ENCODE assay signal across 28 cellular contexts in the genomic region with DNA sequence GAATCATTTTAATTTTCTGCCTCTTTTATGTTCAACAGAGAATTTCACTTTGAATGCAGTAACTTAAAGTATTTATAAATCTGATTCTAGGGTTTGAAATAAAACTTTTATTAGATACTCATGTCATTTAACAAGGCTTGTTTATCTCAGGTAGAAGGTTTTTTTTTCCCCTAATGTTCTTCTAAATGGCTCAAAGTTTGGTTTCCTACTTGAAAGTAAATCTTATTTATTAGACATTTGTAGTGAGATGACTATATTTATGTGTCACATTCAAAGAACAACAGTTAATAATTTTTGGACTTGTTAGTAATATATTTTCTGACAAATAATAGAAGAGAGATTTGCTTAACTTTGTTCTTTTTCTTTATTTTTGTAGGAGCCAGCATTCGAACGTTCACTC.
"Had no signal": no experiment of that assay in that cellular context is flagged by ENCODE, and none has a peak within 500 bp of the region (broad histone marks: within the 10 kb centered on the region; RNA-seq: fewer than 3 reads in every experiment).

No MANE protein-coding gene starts in this region.

- H3K4me3 Mint-ChIP-seq: dendritic cell treated with granulocyte-macrophage colony-stimulating factor and Interleukin-4, amounts not matched to agents 40 ng/mL and 50 ng/mL, for 4 days; effector memory CD8-positive, alpha-beta T cell; endodermal cell; immature natural killer cell; mesothelial cell of epicardium; naive B cell; naive thymus-derived CD8-positive, alpha-beta T cell had no signal

- H3K27ac ChIP-seq: colonic mucosa, epithelial cell of prostate, esophagus squamous epithelium, gastrocnemius medialis, heart left ventricle, hepatocyte, left lung, lower lobe of right lung had no signal

- H3K36me3 ChIP-seq: colonic mucosa, left lung, lower lobe of right lung had no signal

- H3K27ac Mint-ChIP-seq: dendritic cell treated with granulocyte-macrophage colony-stimulating factor and Interleukin-4, amounts not matched to agents 40 ng/mL and 50 ng/mL, for 4 days; effector memory CD8-positive, alpha-beta T cell; endodermal cell; immature natural killer cell; mesothelial cell of epicardium; naive B cell; naive thymus-derived CD8-positive, alpha-beta T cell had no signal

- H3K4me3 ChIP-seq: colonic mucosa, esophagus squamous epithelium, gastrocnemius medialis, heart left ventricle, hepatocyte, left lung, lower lobe of right lung, mucosa of descending colon had no signal

- DNase-seq: colonic mucosa; cortex of kidney; effector CD8-positive, alpha-beta T cell; effector memory CD8-positive, alpha-beta T cell; endodermal cell; erythroblast; esophagus squamous epithelium; foreskin fibroblast; foreskin melanocyte; gastrocnemius medialis; glutamatergic neuron; heart left ventricle; hypothalamus; immature natural killer cell; left cardiac atrium; left lung; left ventricle myocardium superior; lower lobe of right lung; mesenchymal stem cell; mucosa of descending colon; naive B cell; naive thymus-derived CD8-positive, alpha-beta T cell had no signal

- H3K4me1 ChIP-seq: esophagus squamous epithelium, gastrocnemius medialis, heart left ventricle, left lung, lower lobe of right lung had no signal

- H3K27me3 ChIP-seq: colonic mucosa, esophagus squamous epithelium, gastrocnemius medialis, heart left ventricle, hepatocyte, left lung had no signal

- ATAC-seq: effector memory CD8-positive, alpha-beta T cell; esophagus mucosa; gastrocnemius medialis; heart left ventricle; left cardiac atrium; left lung; left ventricle myocardium superior; lower lobe of right lung; mucosa of descending colon; naive thymus-derived CD8-positive, alpha-beta T cell had no signal

- H3K27me3 Mint-ChIP-seq: effector memory CD8-positive, alpha-beta T cell had no signal

- H3K36me3 Mint-ChIP-seq: naive B cell had no signal

- FAIRE-seq: keratinocyte had no signal

- H2AFZ ChIP-seq: hepatocyte had no signal

- H3K4me2 ChIP-seq: hepatocyte had no signal

- H3K9me3 Mint-ChIP-seq: dendritic cell treated with granulocyte-macrophage colony-stimulating factor and Interleukin-4, amounts not matched to agents 40 ng/mL and 50 ng/mL, for 4 days; effector memory CD8-positive, alpha-beta T cell; endodermal cell; immature natural killer cell; mesothelial cell of epicardium; naive thymus-derived CD8-positive, alpha-beta T cell had no signal

- H3K9me3 ChIP-seq: colonic mucosa, esophagus squamous epithelium, gastrocnemius medialis, heart left ventricle, left lung, lower lobe of right lung, mucosa of descending colon had no signal

- H3K4me1 Mint-ChIP-seq: mesothelial cell of epicardium, naive B cell had no signal
